In genomic region chr6:70724524-70724923, GRCh38 we compare ENCODE assay signal across 14 cellular contexts. TPM values are rescaled to one million over a fixed set of nuclear protein-coding genes. Genes with fewer than 3 reads are reported as not detected.
DNase-seq lines count a peak whose midpoint lies in the region; ATAC-seq and FAIRE-seq lines count a peak whose summit lies in the region.
"Had no signal": no experiment of that assay in that cellular context is flagged by ENCODE, and none has a peak within 500 bp of the region (broad histone marks: within the 10 kb centered on the region; RNA-seq: fewer than 3 reads in every experiment).

No MANE protein-coding gene starts in this region.

- ATAC-seq in HG03520 (IDR thresholded peaks at IDR 0.05; ENCODE audit: unreplicated experiment), result no peak

- H3K36me3 Mint-ChIP-seq in activated naive CD4-positive, alpha-beta T cell treated with anti-CD3 and anti-CD28 coated beads, Interleukin-2, amount 50 U/mL, for 24 hours, result peaks cover 9% of the 10 kb centered on the region
- peaks cover 8% of the 10 kb centered on the region for H3K36me3 Mint-ChIP-seq in activated naive CD4-positive, alpha-beta T cell treated with anti-CD3 and anti-CD28 coated beads, Interleukin-2, amount 10 ng/mL, durations not matched to agents 7 days and 5 days
- peaks cover 15% of the 10 kb centered on the region for H3K36me3 Mint-ChIP-seq in activated naive CD8-positive, alpha-beta T cell treated with anti-CD3 and anti-CD28 coated beads for 36 hours

- peak overlapping the region; percentile 74 for H3K27ac Mint-ChIP-seq in activated naive CD4-positive, alpha-beta T cell treated with anti-CD3 and anti-CD28 coated beads, Interleukin-2, amount 50 U/mL, for 24 hours
- no peak overlapping the region for H3K27ac Mint-ChIP-seq in activated naive CD4-positive, alpha-beta T cell treated with anti-CD3 and anti-CD28 coated beads, Interleukin-2, amount 10 ng/mL, durations not matched to agents 7 days and 5 days
- peak overlapping the region; percentile 66 for H3K27ac Mint-ChIP-seq in activated naive CD8-positive, alpha-beta T cell treated with anti-CD3 and anti-CD28 coated beads for 36 hours
- H3K27ac Mint-ChIP-seq: B cell had no signal

- CTCF ChIA-PET in activated naive CD4-positive, alpha-beta T cell treated with anti-CD3 and anti-CD28 coated beads, Interleukin-2, amount 10 ng/mL, durations not matched to agents 7 days and 5 days (lab: Charles Lee), result interaction anchor here (1.2 kb wide), 1 partner anchor 204 kb away, joined by 3 read pairs; no protein-coding TSS in a partner anchor

- H3K27me3 Mint-ChIP-seq in activated naive CD4-positive, alpha-beta T cell treated with anti-CD3 and anti-CD28 coated beads, Interleukin-2, amount 50 U/mL, for 24 hours, result no peaks in the 10 kb centered on the region
- H3K27me3 Mint-ChIP-seq in activated naive CD4-positive, alpha-beta T cell treated with anti-CD3 and anti-CD28 coated beads, Interleukin-2, amount 10 ng/mL, durations not matched to agents 7 days and 5 days, result no peaks in the 10 kb centered on the region
- H3K27me3 Mint-ChIP-seq in activated naive CD8-positive, alpha-beta T cell treated with anti-CD3 and anti-CD28 coated beads for 36 hours, result no peaks in the 10 kb centered on the region
- H3K27me3 Mint-ChIP-seq: B cell had no signal

- peak overlapping the region; percentile 19 for H3K4me3 Mint-ChIP-seq in activated naive CD4-positive, alpha-beta T cell treated with anti-CD3 and anti-CD28 coated beads, Interleukin-2, amount 50 U/mL, for 24 hours
- H3K4me3 Mint-ChIP-seq in activated naive CD4-positive, alpha-beta T cell treated with anti-CD3 and anti-CD28 coated beads, Interleukin-2, amount 10 ng/mL, durations not matched to agents 7 days and 5 days, result no peak overlapping the region
- no peak overlapping the region for H3K4me3 Mint-ChIP-seq in activated naive CD8-positive, alpha-beta T cell treated with anti-CD3 and anti-CD28 coated beads for 36 hours
- H3K4me3 Mint-ChIP-seq: B cell had no signal

- H3K9me3 Mint-ChIP-seq in activated naive CD4-positive, alpha-beta T cell treated with anti-CD3 and anti-CD28 coated beads, Interleukin-2, amount 50 U/mL, for 24 hours, result no peaks in the 10 kb centered on the region
- no peaks in the 10 kb centered on the region for H3K9me3 Mint-ChIP-seq in activated naive CD4-positive, alpha-beta T cell treated with anti-CD3 and anti-CD28 coated beads, Interleukin-2, amount 10 ng/mL, durations not matched to agents 7 days and 5 days
- H3K9me3 Mint-ChIP-seq in activated naive CD8-positive, alpha-beta T cell treated with anti-CD3 and anti-CD28 coated beads for 36 hours, result no peaks in the 10 kb centered on the region

- H3K4me1 Mint-ChIP-seq in activated naive CD4-positive, alpha-beta T cell treated with anti-CD3 and anti-CD28 coated beads, Interleukin-2, amount 50 U/mL, for 24 hours, result peaks cover 63% of the 10 kb centered on the region
- H3K4me1 Mint-ChIP-seq in activated naive CD4-positive, alpha-beta T cell treated with anti-CD3 and anti-CD28 coated beads, Interleukin-2, amount 10 ng/mL, durations not matched to agents 7 days and 5 days, result peaks cover 19% of the 10 kb centered on the region
- H3K4me1 Mint-ChIP-seq in activated naive CD8-positive, alpha-beta T cell treated with anti-CD3 and anti-CD28 coated beads for 36 hours, result peaks cover 43% of the 10 kb centered on the region

- DNase-seq in activated naive CD4-positive, alpha-beta T cell treated with anti-CD3 and anti-CD28 coated beads, Interleukin-2, amount 10 ng/mL, durations not matched to agents 7 days and 5 days, result no peak
- DNase-seq in activated naive CD8-positive, alpha-beta T cell treated with anti-CD3 and anti-CD28 coated beads for 36 hours, result no peak
- DNase-seq in renal cortical epithelial cell (ENCODE audit: low read depth), result peak; percentile 66
- no peak for DNase-seq in NCI-H1694 (lab: John Stamatoyannopoulos, UW)
- DNase-seq: ACHN, NCI-H1092, NCI-H345, NCI-H526 treated with DMSO at 0.1 percent for 48 hours, RPMI8226 had no signal

- peak; percentile 67 for FAIRE-seq in G401.6 (lab: Jason Lieb, UNC)
- FAIRE-seq: H54 had no signal

RNA-seq across cellular contexts. Expression of gene SMAP1, which starts 56.8 kb away (rescaled TPM):
- total RNA-seq in activated naive CD8-positive, alpha-beta T cell treated with anti-CD3 and anti-CD28 coated beads for 36 hours, result 10 to 100 TPM; 24.3 to 25.0 TPM
- total RNA-seq in renal cortical epithelial cell, result 18.2 and 34.7 TPM in 2 replicates
